Comparison of ENCODE assay signal across 23 cellular contexts in genomic region chr10:42421812-42422211, GRCh38.
A peak's percentile ranks its signal among the peaks of the same experiment; 100 is the strongest.
DNase-seq lines count a peak whose midpoint lies in the region; ATAC-seq and TF ChIP-seq lines count a peak whose summit lies in the region.
"Had no signal": no experiment of that assay in that cellular context is flagged by ENCODE, and none has a peak within 500 bp of the region (broad histone marks: within the 10 kb centered on the region; RNA-seq: fewer than 3 reads in every experiment).

No MANE protein-coding gene starts in this region.

- H2AK5ac ChIP-seq in trophoblast cell (ENCODE audit: low read length): no peak overlapping the region

- no peak overlapping the region for H2BK5ac ChIP-seq in trophoblast cell (ENCODE audit: low read depth, low read length, poor library complexity)

- H2AFZ ChIP-seq in trophoblast cell (ENCODE audit: insufficient read depth, low read length, poor library complexity): no peak overlapping the region

- no peak overlapping the region for H4K12ac ChIP-seq in trophoblast cell (ENCODE audit: low read depth, low read length)

- no peaks in the 10 kb centered on the region for H3K27me3 ChIP-seq in trophoblast cell (ENCODE audit: insufficient read depth, low read length)
- H3K27me3 ChIP-seq: BE2C, BLaER1 had no signal

- no peak overlapping the region for H2BK120ac ChIP-seq in trophoblast cell (ENCODE audit: insufficient read depth, low read length, poor library complexity)

- no peak overlapping the region for H4K8ac ChIP-seq in trophoblast cell (ENCODE audit: low read depth, low read length)

- peaks cover 86% of the 10 kb centered on the region for H3K9me3 Mint-ChIP-seq in nephron progenitor cell

- no CpG with 5 or more reads among the region's 3 CpGs for WGBS in trophoblast cell (ENCODE audit: extremely low coverage, insufficient coverage, insufficient read length)

- no peak overlapping the region for H3K14ac ChIP-seq in trophoblast cell (ENCODE audit: low read length)

- peaks cover 4% of the 10 kb centered on the region for H3K36me3 Mint-ChIP-seq in nephron progenitor cell (ENCODE audit: low read depth)
- H3K36me3 Mint-ChIP-seq: CD14-positive monocyte; CD4-positive, alpha-beta memory T cell; CD4-positive, CD25-positive, alpha-beta regulatory T cell; CD8-positive, alpha-beta memory T cell had no signal

- H3K4me2 ChIP-seq in trophoblast cell (ENCODE audit: low read length): no peak overlapping the region
- H3K4me2 ChIP-seq: BLaER1 had no signal

- H3K79me1 ChIP-seq in trophoblast cell (ENCODE audit: low read length): no peaks in the 10 kb centered on the region

- peaks cover 42% of the 10 kb centered on the region for H3K9me3 ChIP-seq in trophoblast cell (ENCODE audit: insufficient read depth, low read depth, low read length)
- H3K9me3 ChIP-seq: BE2C, BLaER1 had no signal

- no peak overlapping the region for H3K4me3 ChIP-seq in trophoblast cell (ENCODE audit: low read depth, low read length)
- H3K4me3 ChIP-seq: BLaER1, GM12878 had no signal

- no peaks in the 10 kb centered on the region for H3K4me1 Mint-ChIP-seq in nephron progenitor cell
- H3K4me1 Mint-ChIP-seq: CD14-positive monocyte; CD4-positive, alpha-beta memory T cell; CD8-positive, alpha-beta memory T cell had no signal

- H3K4me1 ChIP-seq in trophoblast cell (ENCODE audit: control insufficient read depth in 1 of 2, insufficient read depth in 2 of 2, low read length in 2 of 2): no peaks in the 10 kb centered on the region
- H3K4me1 ChIP-seq: BE2C, BLaER1 had no signal

- TF ChIP-seq CTCF in nephron progenitor cell (IDR thresholded peaks at IDR 0.05): no peak

- no peak overlapping the region for H3K4me3 Mint-ChIP-seq in nephron progenitor cell
- H3K4me3 Mint-ChIP-seq: CD14-positive monocyte; CD4-positive, alpha-beta memory T cell; CD4-positive, CD25-positive, alpha-beta regulatory T cell; CD8-positive, alpha-beta memory T cell had no signal

- H3K4ac ChIP-seq in trophoblast cell (ENCODE audit: low read depth, low read length): no peak overlapping the region

- no peak for DNase-seq in nephron progenitor cell
- DNase-seq in trophoblast cell: no peak
- DNase-seq in NCI-H446 treated with DMSO at 0.1 percent for 48 hours (lab: John Stamatoyannopoulos, UW): no peak
- DNase-seq in HCEC 1CT: no peak
- DNase-seq: 8988T; ACHN; BE2C; C1 segment of cervical spinal cord; CD4-positive, alpha-beta memory T cell; CD4-positive, CD25-positive, alpha-beta regulatory T cell; CD8-positive, alpha-beta memory T cell; COR-L47; DMS 273 treated with DMSO at 0.1 percent for 48 hours; DMS153; DMS79; DND-41; EL; GDM1 had no signal

- no peak overlapping the region for H3K18ac ChIP-seq in trophoblast cell (ENCODE audit: low read length)

- no peaks in the 10 kb centered on the region for H3K79me2 ChIP-seq in trophoblast cell (ENCODE audit: control insufficient read depth, insufficient read depth, low read length, poor library complexity)

- H3K27ac ChIP-seq in trophoblast cell (ENCODE audit: low read depth, low read length): no peak overlapping the region
- H3K27ac ChIP-seq: BLaER1 had no signal

- peak overlapping the region; percentile 77 for H3K27ac Mint-ChIP-seq in nephron progenitor cell
- H3K27ac Mint-ChIP-seq: CD14-positive monocyte; CD4-positive, alpha-beta memory T cell; CD4-positive, CD25-positive, alpha-beta regulatory T cell; CD8-positive, alpha-beta memory T cell had no signal

- H3K27me3 Mint-ChIP-seq in nephron progenitor cell (ENCODE audit: low read depth, poor library complexity): no peaks in the 10 kb centered on the region
- H3K27me3 Mint-ChIP-seq: CD4-positive, CD25-positive, alpha-beta regulatory T cell had no signal

- no peak overlapping the region for H4K91ac ChIP-seq in trophoblast cell (ENCODE audit: low read depth, low read length)

- peak; percentile 55 for ATAC-seq in SK-N-SH treated with all-trans-retinoic acid at 6 μM for 48 hours
- ATAC-seq in HG03045 (IDR thresholded peaks at IDR 0.05; ENCODE audit: unreplicated experiment): no peak
- ATAC-seq: GM12878 had no signal

- H3K36me3 ChIP-seq in trophoblast cell (ENCODE audit: control insufficient read depth in 1 of 2, insufficient read depth in 2 of 2, low read length in 2 of 2): no peaks in the 10 kb centered on the region
- H3K36me3 ChIP-seq: BE2C, BLaER1 had no signal

- no peak overlapping the region for H3K23ac ChIP-seq in trophoblast cell (ENCODE audit: low read length)

- H2BK12ac ChIP-seq in trophoblast cell (ENCODE audit: low read length): no peak overlapping the region

- peak overlapping the region; percentile 18 for H3K9ac ChIP-seq in trophoblast cell (ENCODE audit: low read length)
- H3K9ac ChIP-seq: BLaER1 had no signal

TF ChIP-seq in SK-N-SH treated with all-trans-retinoic acid at 6 μM for 48 hours, 23 proteins besides CTCF, POLR2A, EP300 and RAD21:
- TF ChIP-seq CREB5 (CRISPR knock-in tag; IDR thresholded peaks at IDR 0.05; ENCODE audit: low read depth) (no peak), TSHZ2 (CRISPR knock-in tag; IDR thresholded peaks at IDR 0.05) (no peak), PATZ1 (CRISPR knock-in tag; IDR thresholded peaks at IDR 0.05; ENCODE audit: borderline replicate concordance) (no peak)
